Comparison of ENCODE assay signal across 16 cellular contexts in the genomic region with DNA sequence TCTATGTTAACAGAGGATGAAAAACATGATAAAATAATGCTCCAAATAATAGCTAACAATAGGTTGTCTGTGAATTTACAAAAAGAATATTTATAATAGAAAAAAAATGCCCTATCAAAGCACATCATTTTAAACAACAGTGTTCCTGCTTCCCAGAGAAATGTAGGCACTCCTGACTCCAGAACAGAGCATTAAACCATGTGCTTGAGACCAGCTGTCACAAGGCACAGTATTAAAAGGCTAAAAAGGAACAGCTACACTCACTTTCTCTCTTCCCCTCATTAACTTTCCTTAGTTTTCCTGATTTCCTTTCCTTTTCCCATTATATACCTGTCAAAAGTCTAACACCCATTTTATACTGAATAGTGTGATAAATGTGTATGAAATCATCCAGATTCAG. TPM values are rescaled to one million over a fixed set of nuclear protein-coding genes. Genes with fewer than 3 reads are reported as not detected.
DNase-seq lines count a peak whose midpoint lies in the region; ATAC-seq and TF ChIP-seq lines count a peak whose summit lies in the region.
"Had no signal": no experiment of that assay in that cellular context is flagged by ENCODE, and none has a peak within 500 bp of the region (broad histone marks: within the 10 kb centered on the region; RNA-seq: fewer than 3 reads in every experiment).

No MANE protein-coding gene starts in this region.

- H3K4me1 Mint-ChIP-seq in activated CD8-positive, alpha-beta T cell treated with anti-CD3 and anti-CD28 coated beads for 36 hours (ENCODE audit: low read depth) = peaks cover 48% of the 10 kb centered on the region
- H3K4me1 Mint-ChIP-seq in activated CD8-positive, alpha-beta T cell treated with anti-CD3 and anti-CD28 coated beads, Interleukin-2, amount 10 ng/mL, durations not matched to agents 7 days and 5 days (ENCODE audit: low read depth) = peaks cover 29% of the 10 kb centered on the region
- H3K4me1 Mint-ChIP-seq in endothelial cell (ENCODE audit: unreplicated experiment) (peaks cover 50% of the 10 kb centered on the region), WTC11 (peaks cover 26% of the 10 kb centered on the region)

- CTCF ChIA-PET in activated CD8-positive, alpha-beta T cell treated with anti-CD3 and anti-CD28 coated beads for 36 hours (lab: Charles Lee) = interaction anchor here (1.4 to 1.8 kb wide), 2 partner anchors 10 to 43 kb away, joined by 3 to 5 read pairs; no protein-coding TSS in a partner anchor
- CTCF ChIA-PET in activated CD8-positive, alpha-beta T cell treated with anti-CD3 and anti-CD28 coated beads, Interleukin-2, amount 10 ng/mL, durations not matched to agents 7 days and 5 days (lab: Charles Lee) = interaction anchor here (1.0 to 2.2 kb wide), 2 partner anchors 10 to 172 kb away, joined by 3 to 5 read pairs; no protein-coding TSS in a partner anchor
- CTCF ChIA-PET in WTC11 (lab: Charles Lee) = interaction anchor here (1.1 to 1.2 kb wide), 2 partner anchors 10 to 11 kb away, joined by 3 to 4 read pairs; partner anchors contain the start of gene VAV3

- peak overlapping the region; percentile 10 for H3K27ac Mint-ChIP-seq in activated CD8-positive, alpha-beta T cell treated with anti-CD3 and anti-CD28 coated beads for 36 hours
- no peak overlapping the region for H3K27ac Mint-ChIP-seq in activated CD8-positive, alpha-beta T cell treated with anti-CD3 and anti-CD28 coated beads, Interleukin-2, amount 10 ng/mL, durations not matched to agents 7 days and 5 days
- H3K27ac Mint-ChIP-seq in endothelial cell (ENCODE audit: unreplicated experiment) (peak overlapping the region; percentile 75), WTC11 (no peak overlapping the region)
- H3K27ac Mint-ChIP-seq: IgD-negative memory B cell had no signal

- H3K9me3 ChIP-seq in spleen (no peaks in the 10 kb centered on the region), testis (no peaks in the 10 kb centered on the region)
- H3K9me3 ChIP-seq: A549 had no signal

- no peaks in the 10 kb centered on the region for H3K36me3 ChIP-seq in spleen
- H3K36me3 ChIP-seq in testis (ENCODE audit: low read depth, missing control alignments) = no peaks in the 10 kb centered on the region

- no peaks in the 10 kb centered on the region for H3K9me3 Mint-ChIP-seq in activated CD8-positive, alpha-beta T cell treated with anti-CD3 and anti-CD28 coated beads for 36 hours
- no peaks in the 10 kb centered on the region for H3K9me3 Mint-ChIP-seq in activated CD8-positive, alpha-beta T cell treated with anti-CD3 and anti-CD28 coated beads, Interleukin-2, amount 10 ng/mL, durations not matched to agents 7 days and 5 days (ENCODE audit: insufficient read depth)
- H3K9me3 Mint-ChIP-seq in endothelial cell (ENCODE audit: unreplicated experiment) (no peaks in the 10 kb centered on the region), WTC11 (no peaks in the 10 kb centered on the region)
- H3K9me3 Mint-ChIP-seq: GM23338, IgD-negative memory B cell had no signal

- no peak overlapping the region for H3K4me3 Mint-ChIP-seq in activated CD8-positive, alpha-beta T cell treated with anti-CD3 and anti-CD28 coated beads for 36 hours
- no peak overlapping the region for H3K4me3 Mint-ChIP-seq in activated CD8-positive, alpha-beta T cell treated with anti-CD3 and anti-CD28 coated beads, Interleukin-2, amount 10 ng/mL, durations not matched to agents 7 days and 5 days
- H3K4me3 Mint-ChIP-seq in endothelial cell (ENCODE audit: unreplicated experiment) (peak overlapping the region; percentile 48), WTC11 (no peak overlapping the region)
- H3K4me3 Mint-ChIP-seq: GM23338, IgD-negative memory B cell had no signal

- no peak for DNase-seq in activated CD8-positive, alpha-beta T cell treated with anti-CD3 and anti-CD28 coated beads for 36 hours
- no peak for DNase-seq in activated CD8-positive, alpha-beta T cell treated with anti-CD3 and anti-CD28 coated beads, Interleukin-2, amount 10 ng/mL, durations not matched to agents 7 days and 5 days
- DNase-seq in DMS 273 treated with DMSO at 0.1 percent for 48 hours (lab: John Stamatoyannopoulos, UW) (peak; percentile 49), endothelial cell (ENCODE audit: low spot score) (no peak), spleen (no peak), kidney tubule cell (ENCODE audit: low spot score) (no peak), testis (no peak), WTC11 (ENCODE audit: low spot score) (no peak)
- DNase-seq: Calu3, GDM1, NCI-H2081, NCI-H2227 treated with DMSO at 0.1 percent for 48 hours, PC-9 had no signal

- H3K27ac ChIP-seq in spleen (peak overlapping the region in 5 of 8 donors; percentile 16 to 63 (median 54)), testis (no peak overlapping the region)
- H3K27ac ChIP-seq: A549, PC-9 had no signal

- H3K27me3 ChIP-seq in spleen (replicated peaks in 1 of 7) (no peaks in the 10 kb centered on the region), testis (no peaks in the 10 kb centered on the region)

- H3K4me1 ChIP-seq in spleen (peaks cover 25 to 100% (median 75%) of the 10 kb centered on the region in 6 donors), testis (no peaks in the 10 kb centered on the region)
- H3K4me1 ChIP-seq: A549 had no signal

- H3K36me3 Mint-ChIP-seq in activated CD8-positive, alpha-beta T cell treated with anti-CD3 and anti-CD28 coated beads for 36 hours (ENCODE audit: low read depth) = no peaks in the 10 kb centered on the region
- H3K36me3 Mint-ChIP-seq in activated CD8-positive, alpha-beta T cell treated with anti-CD3 and anti-CD28 coated beads, Interleukin-2, amount 10 ng/mL, durations not matched to agents 7 days and 5 days (ENCODE audit: low read depth) = no peaks in the 10 kb centered on the region
- H3K36me3 Mint-ChIP-seq in endothelial cell (ENCODE audit: low read depth, unreplicated experiment) = peaks cover 4% of the 10 kb centered on the region
- no peaks in the 10 kb centered on the region for H3K36me3 Mint-ChIP-seq in WTC11
- H3K36me3 Mint-ChIP-seq: IgD-negative memory B cell had no signal

- no peak for TF ChIP-seq CTCF in activated CD8-positive, alpha-beta T cell treated with anti-CD3 and anti-CD28 coated beads for 36 hours (IDR thresholded peaks at IDR 0.05)
- TF ChIP-seq CTCF in endothelial cell (IDR thresholded peaks at IDR 0.05; ENCODE audit: unreplicated experiment) = no peak
- no peak for TF ChIP-seq CTCF in spleen (IDR thresholded peaks at IDR 0.05 in 8 of 11, conservative IDR thresholded peaks at IDR 0.05 in 3 of 11)
- no peak for TF ChIP-seq CTCF in testis (IDR thresholded peaks at IDR 0.05)
- no peak for TF ChIP-seq CTCF in WTC11 (IDR thresholded peaks at IDR 0.05)

- H3K27me3 Mint-ChIP-seq in activated CD8-positive, alpha-beta T cell treated with anti-CD3 and anti-CD28 coated beads for 36 hours = no peaks in the 10 kb centered on the region
- H3K27me3 Mint-ChIP-seq in activated CD8-positive, alpha-beta T cell treated with anti-CD3 and anti-CD28 coated beads, Interleukin-2, amount 10 ng/mL, durations not matched to agents 7 days and 5 days (ENCODE audit: low read depth) = no peaks in the 10 kb centered on the region
- H3K27me3 Mint-ChIP-seq in endothelial cell (ENCODE audit: unreplicated experiment) = peaks cover 3% of the 10 kb centered on the region
- no peaks in the 10 kb centered on the region for H3K27me3 Mint-ChIP-seq in WTC11 (ENCODE audit: low read depth)
- H3K27me3 Mint-ChIP-seq: IgD-negative memory B cell had no signal

- TF ChIP-seq POLR2A in spleen (IDR thresholded peaks at IDR 0.05) = no peak
- TF ChIP-seq POLR2A in testis (IDR thresholded peaks at IDR 0.05) = no peak

- no peak for ATAC-seq in activated CD8-positive, alpha-beta T cell treated with anti-CD3 and anti-CD28 coated beads for 36 hours
- ATAC-seq in activated CD8-positive, alpha-beta T cell treated with anti-CD3 and anti-CD28 coated beads, Interleukin-2, amount 10 ng/mL, durations not matched to agents 7 days and 5 days = no peak
- no peak for ATAC-seq in WTC11
- ATAC-seq: A549, GM23338 had no signal

- intact Hi-C loops in activated CD8-positive, alpha-beta T cell treated with anti-CD3 and anti-CD28 coated beads for 36 hours (cut with micrococcal nuclease) = no loop called here
- intact Hi-C loops in spleen (cut with DNase I; ENCODE audit: low total_unique reads) = no loop called here
- intact Hi-C loops in testis (cut with DNase I; ENCODE audit: low total_unique reads) = no loop called here

- no peak overlapping the region for H3K4me3 ChIP-seq in spleen
- H3K4me3 ChIP-seq in testis = no peak overlapping the region
- H3K4me3 ChIP-seq: A549, GM23338, PC-9 had no signal

- POLR2A ChIA-PET in activated CD8-positive, alpha-beta T cell treated with anti-CD3 and anti-CD28 coated beads for 36 hours (lab: Charles Lee) = interaction anchor here (0.7 to 1.3 kb wide), 4 partner anchors 10 to 127 kb away, joined by 3 to 4 read pairs (median 4); no protein-coding TSS in a partner anchor
- POLR2A ChIA-PET in activated CD8-positive, alpha-beta T cell treated with anti-CD3 and anti-CD28 coated beads, Interleukin-2, amount 10 ng/mL, durations not matched to agents 7 days and 5 days (lab: Charles Lee) = no interaction called here
- POLR2A ChIA-PET in WTC11 (lab: Charles Lee) = no interaction called here

TF ChIP-seq in WTC11, 78 proteins besides CTCF, POLR2A, EP300 and RAD21 (continues in another document):
- TF ChIP-seq ZSCAN18 (CRISPR knock-in tag; IDR thresholded peaks at IDR 0.05) = no peak
- TF ChIP-seq, protein P1, sequence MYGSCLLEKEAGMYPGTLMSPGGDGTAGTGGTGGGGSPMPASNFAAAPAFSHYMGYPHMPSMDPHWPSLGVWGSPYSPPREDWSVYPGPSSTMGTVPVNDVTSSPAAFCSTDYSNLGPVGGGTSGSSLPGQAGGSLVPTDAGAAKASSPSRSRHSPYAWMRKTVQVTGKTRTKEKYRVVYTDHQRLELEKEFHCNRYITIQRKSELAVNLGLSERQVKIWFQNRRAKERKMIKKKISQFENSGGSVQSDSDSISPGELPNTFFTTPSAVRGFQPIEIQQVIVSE (CRISPR knock-in tag; IDR thresholded peaks at IDR 0.05; ENCODE audit: borderline replicate concordance) = no peak

RNA-seq across cellular contexts. Expression of gene VAV3, which starts 10.9 kb away (rescaled TPM):
- total RNA-seq in activated CD8-positive, alpha-beta T cell treated with anti-CD3 and anti-CD28 coated beads for 36 hours = 1 to 10 TPM; 5.3 to 6.2 TPM
- total RNA-seq in activated CD8-positive, alpha-beta T cell treated with anti-CD3 and anti-CD28 coated beads, Interleukin-2, amount 10 ng/mL, durations not matched to agents 7 days and 5 days = 1 to 10 TPM; 5.2 to 6.9 TPM
- total RNA-seq in endothelial cell (ENCODE audit: unreplicated experiment) = 159 TPM
- total RNA-seq in spleen = 10 to 100 TPM; 28.2 to 63.0 (median 50.0) TPM
- polyA plus RNA-seq in spleen = 10 to 100 TPM; 10.5 to 13.8 (median 13.1) TPM
- 10 to 100 TPM; 10.1 to 11.3 TPM for total RNA-seq in testis
- polyA plus RNA-seq in testis (ENCODE audit: insufficient read depth, low read depth, low replicate concordance) = 11.4 TPM
- 7.7 to 10.0 TPM (median 8.3 TPM) in 3 replicates for total RNA-seq in WTC11 (2021)

Comparison
In these comparisons a context has a peak if more than half of its experiments do, and no peak if none do; other contexts are left out.
1. H3K27ac Mint-ChIP-seq: peak in activated CD8-positive, alpha-beta T cell treated with anti-CD3 and anti-CD28 coated beads for 36 hours (single experiment) and endothelial cell (single experiment); none in activated CD8-positive, alpha-beta T cell treated with anti-CD3 and anti-CD28 coated beads, Interleukin-2, amount 10 ng/mL, durations not matched to agents 7 days and 5 days (single experiment) and WTC11 (single experiment).
2. H3K27ac ChIP-seq: peak in spleen (5 of 8); none in testis (0 of 2).